ENCODE assay signal across 18 cellular contexts in genomic region chr14:38138581-38139138, GRCh38.
A peak's percentile ranks its signal among the peaks of the same experiment; 100 is the strongest.
DNase-seq lines count a peak whose midpoint lies in the region; ATAC-seq and TF ChIP-seq lines count a peak whose summit lies in the region.
"Had no signal": no experiment of that assay in that cellular context is flagged by ENCODE, and none has a peak within 500 bp of the region (broad histone marks: within the 10 kb centered on the region; RNA-seq: fewer than 3 reads in every experiment).

No MANE protein-coding gene starts in this region.

- in situ Hi-C loops in Caki2 (cut with HindIII; ENCODE audit: low pct_unique_long_range_greater_than_20kb, low sequenced_read_pairs): no loop called here

- no peaks in the 10 kb centered on the region for H3K4me1 ChIP-seq in psoas muscle
- H3K4me1 ChIP-seq: right atrium auricular region had no signal

- H3K27me3 ChIP-seq in psoas muscle (ENCODE audit: insufficient read depth in 3 of 3, low read length in 2 of 3): no peaks in the 10 kb centered on the region
- H3K27me3 ChIP-seq: cardiac muscle cell, right atrium auricular region, stomach had no signal

- H3K4me3 ChIP-seq in cardiac fibroblast (replicated peaks in 1 of 2; ENCODE audit: low read depth in 2 of 2, low read length in 2 of 2) (no peak overlapping the region), psoas muscle (no peak overlapping the region)
- H3K4me3 ChIP-seq: cardiac muscle cell, right atrium auricular region, stomach had no signal

- ATAC-seq in GM19463 (IDR thresholded peaks at IDR 0.05; ENCODE audit: unreplicated experiment) (peak; percentile 90), psoas muscle (no peak), GM21825 (IDR thresholded peaks at IDR 0.05; ENCODE audit: unreplicated experiment) (no peak)
- ATAC-seq: left lobe of liver had no signal

- intact Hi-C loops in psoas muscle (cut with DNase I): no loop called here

- WGBS in psoas muscle, 3 donors: 71 to 81% (median 77%) methylated on average over 5 of the region's 5 CpGs

- no peak overlapping the region for H3K27ac ChIP-seq in psoas muscle
- H3K27ac ChIP-seq: cardiac muscle cell, right atrium auricular region, stomach had no signal

- peak; percentile 57 for DNase-seq in Caki2 (ENCODE audit: low read depth)
- DNase-seq in M059J (ENCODE audit: low read depth): peak; percentile 44
- DNase-seq in cardiac fibroblast (ENCODE audit: low read depth in 2 of 2): peak; percentile 2 to 17
- no peak for DNase-seq in SHP77 treated with DMSO at 0.1 percent for 48 hours (lab: John Stamatoyannopoulos, UW)
- no peak for DNase-seq in T-helper 9 cell
- no peak for DNase-seq in psoas muscle
- DNase-seq: activated CD4-positive, alpha-beta T cell treated with anti-CD3 and anti-CD28 coated beads for 48 hours; activated CD8-positive, alpha-beta memory T cell treated with anti-CD3 and anti-CD28 coated beads, Interleukin-2, amount 50 U/mL, for 4 hours; activated effector memory CD4-positive, alpha-beta T cell treated with anti-CD3 and anti-CD28 coated beads, Interleukin-2, amount 50 U/mL, for 16 hours; CD4-positive, alpha-beta T cell; DMS79; NCI-H2171 treated with DMSO at 0.1 percent for 48 hours; stomach had no signal

- H3K9me3 ChIP-seq in psoas muscle: no peaks in the 10 kb centered on the region
- H3K9me3 ChIP-seq: right atrium auricular region, stomach had no signal

- H3K36me3 ChIP-seq in psoas muscle (ENCODE audit: insufficient read depth in 1 of 2, low read depth in 1 of 2): no peaks in the 10 kb centered on the region
- H3K36me3 ChIP-seq: cardiac muscle cell, right atrium auricular region, stomach had no signal

- no peak for TF ChIP-seq CTCF in cardiac fibroblast (IDR thresholded peaks at IDR 0.05; ENCODE audit: low read depth, low read length)
- no peak for TF ChIP-seq CTCF in psoas muscle (IDR thresholded peaks at IDR 0.05)

Comparison
In these comparisons a context has a peak if more than half of its experiments do, and no peak if none do; other contexts are left out.
1. DNase-seq: peak in Caki2 (single experiment), M059J (single experiment) and cardiac fibroblast (2 of 2); none in SHP77 treated with DMSO at 0.1 percent for 48 hours (single experiment), T-helper 9 cell (single experiment) and psoas muscle (0 of 2).